In the genomic region with DNA sequence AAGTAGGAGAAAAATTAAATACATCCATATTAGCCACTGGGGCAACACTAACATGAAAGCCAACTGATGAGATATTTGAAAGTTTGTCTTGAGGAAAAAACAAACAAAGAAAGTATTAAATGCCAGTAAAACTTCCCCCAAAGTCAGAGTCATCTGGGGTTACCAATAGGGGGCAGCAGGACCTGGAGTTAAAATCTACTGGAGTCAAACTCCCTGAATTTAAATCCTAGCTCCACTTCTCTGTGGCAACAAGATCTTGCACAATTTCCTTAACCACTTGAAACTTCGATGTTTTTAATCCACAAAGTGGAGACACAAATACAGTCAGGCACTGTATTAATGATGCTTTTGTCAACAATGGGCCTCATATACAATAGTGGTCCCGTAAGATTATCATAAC, we compare ENCODE assay signal across 9 cellular contexts. TPM values are rescaled to one million over a fixed set of nuclear protein-coding genes. Genes with fewer than 3 reads are reported as not detected.
A peak's percentile ranks its signal among the peaks of the same experiment; 100 is the strongest.
DNase-seq lines count a peak whose midpoint lies in the region; ATAC-seq, FAIRE-seq and TF ChIP-seq lines count a peak whose summit lies in the region.
"Had no signal": no experiment of that assay in that cellular context is flagged by ENCODE, and none has a peak within 500 bp of the region (broad histone marks: within the 10 kb centered on the region; RNA-seq: fewer than 3 reads in every experiment).

No MANE protein-coding gene starts in this region.

- TF ChIP-seq CTCF in Loucy (conservative IDR thresholded peaks at IDR 0.05; ENCODE audit: low read length) (peak; percentile 84), bronchial epithelial cell (IDR thresholded peaks at IDR 0.05; ENCODE audit: insufficient read depth, low read length, severe bottlenecking) (peak; percentile 14)

- H2BK5ac ChIP-seq in mesendoderm (ENCODE audit: low read length), result no peak overlapping the region

- no peak overlapping the region for H4K8ac ChIP-seq in mesendoderm (ENCODE audit: low read depth, low read length)

- H3K9me2 ChIP-seq in Loucy (replicated peaks; ENCODE audit: low read depth, low read length), result no peaks in the 10 kb centered on the region

- H3K4me1 ChIP-seq in Loucy (ENCODE audit: insufficient read depth, low read length, poor library complexity, severe bottlenecking), result no peaks in the 10 kb centered on the region
- H3K4me1 ChIP-seq in mesendoderm (ENCODE audit: control insufficient read depth, low read depth, low read length), result no peaks in the 10 kb centered on the region

- H3K4ac ChIP-seq in mesendoderm (ENCODE audit: low read depth, low read length), result no peak overlapping the region

- H4K5ac ChIP-seq in mesendoderm (ENCODE audit: low read length), result no peak overlapping the region

- H2BK120ac ChIP-seq in mesendoderm (ENCODE audit: low read depth, low read length), result no peak overlapping the region

- no CpG with 5 or more reads among the region's 2 CpGs for WGBS in mesendoderm (ENCODE audit: extremely low coverage, insufficient coverage, low lambda C conversion rate)

- H3K9me3 ChIP-seq in Loucy (ENCODE audit: insufficient read depth, low read depth, low read length), result no peaks in the 10 kb centered on the region

- no peak overlapping the region for H3K23ac ChIP-seq in mesendoderm (ENCODE audit: low read length)

- H3K9ac ChIP-seq in Loucy (ENCODE audit: low read depth, low read length, poor library complexity, severe bottlenecking) (no peak overlapping the region), mesendoderm (ENCODE audit: low read length) (no peak overlapping the region)

- no peaks in the 10 kb centered on the region for H3K27me3 ChIP-seq in Loucy (ENCODE audit: insufficient read depth, low read length, poor library complexity, severe bottlenecking)
- H3K27me3 ChIP-seq in bronchial epithelial cell (ENCODE audit: control insufficient read depth, insufficient read depth, low read length), result no peaks in the 10 kb centered on the region
- no peaks in the 10 kb centered on the region for H3K27me3 ChIP-seq in mesendoderm (ENCODE audit: insufficient read depth, low read length, poor library complexity)

- no peak overlapping the region for H3K18ac ChIP-seq in mesendoderm (ENCODE audit: low read length)

- no peaks in the 10 kb centered on the region for H3K36me3 ChIP-seq in Loucy (ENCODE audit: insufficient read depth, low read length)
- no peaks in the 10 kb centered on the region for H3K36me3 ChIP-seq in bronchial epithelial cell (ENCODE audit: control insufficient read depth, insufficient read depth, low read length)
- H3K36me3 ChIP-seq in mesendoderm (ENCODE audit: control insufficient read depth, insufficient read depth, low read length), result no peaks in the 10 kb centered on the region

- ATAC-seq in GM18511 (IDR thresholded peaks at IDR 0.05; ENCODE audit: unreplicated experiment) (no peak), GM19324 (IDR thresholded peaks at IDR 0.05; ENCODE audit: low FRiP score, unreplicated experiment) (no peak)

- H3K4me3 ChIP-seq in Loucy (ENCODE audit: low read length, poor library complexity, severe bottlenecking), result no peak overlapping the region
- H3K4me3 ChIP-seq in bronchial epithelial cell (ENCODE audit: low read depth, low read length), result no peak overlapping the region
- no peak overlapping the region for H3K4me3 ChIP-seq in mesendoderm (ENCODE audit: low read length)
- H3K4me3 ChIP-seq: lung had no signal

- no peak overlapping the region for H3K27ac ChIP-seq in mesendoderm (ENCODE audit: low read depth, low read length)

- no peak overlapping the region for H2BK15ac ChIP-seq in mesendoderm (replicated peaks; ENCODE audit: low read depth)

- no peaks in the 10 kb centered on the region for H3F3A ChIP-seq in Loucy (ENCODE audit: low read depth)

- H3K4me2 ChIP-seq in Loucy (ENCODE audit: low read depth, low read length, poor library complexity, severe bottlenecking) (no peak overlapping the region), mesendoderm (ENCODE audit: low read length) (no peak overlapping the region)

- H3K79me1 ChIP-seq in mesendoderm (ENCODE audit: low read length), result no peaks in the 10 kb centered on the region

- H3K56ac ChIP-seq in mesendoderm (ENCODE audit: low read length), result no peak overlapping the region

- no peak overlapping the region for H2AK5ac ChIP-seq in mesendoderm (ENCODE audit: low read length)

- H3K79me2 ChIP-seq in Loucy (ENCODE audit: insufficient read depth, low read length), result no peaks in the 10 kb centered on the region
- no peaks in the 10 kb centered on the region for H3K79me2 ChIP-seq in mesendoderm (ENCODE audit: control insufficient read depth, insufficient read depth, low read length)

- no peaks in the 10 kb centered on the region for H4K20me1 ChIP-seq in Loucy (ENCODE audit: insufficient read depth, low read length, poor library complexity, severe bottlenecking)

- FAIRE-seq in bronchial epithelial cell (lab: Jason Lieb, UNC), result no peak

- H2AFZ ChIP-seq in Loucy (ENCODE audit: low read length), result 0 out of 2 replicates have a peak overlapping the region, but pooled peaks have one; percentile 20

- DNase-seq in Daoy (ENCODE audit: low read depth) (peak; percentile 26), bronchial epithelial cell (ENCODE audit: low read depth) (peak; percentile 20), mesendoderm (peak; percentile 37), NCI-H1436 treated with DMSO at 0.1 percent for 48 hours (lab: John Stamatoyannopoulos, UW) (no peak), NCI-H2196 (lab: John Stamatoyannopoulos, UW; ENCODE audit: unreplicated experiment) (no peak)

RNA-seq across cellular contexts. Expression of gene PLEKHG7, which starts 14.4 kb away (rescaled TPM):
- total RNA-seq in Daoy (2014; rRNA removed; shearing (Covaris generic)), result not detected in 2 replicates
- total RNA-seq in bronchial epithelial cell, result under 0.01 TPM in 1 of 2 replicates, not detected in the other
- not detected for polyA plus RNA-seq in mesendoderm (2013, experiment 1 of 2)
- polyA plus RNA-seq in mesendoderm (2013, experiment 2 of 2), result 0.01 TPM

Comparison
In these comparisons a context has a peak if more than half of its experiments do, and no peak if none do; other contexts are left out.
1. DNase-seq: peak in Daoy (single experiment), bronchial epithelial cell (single experiment) and mesendoderm (single experiment); none in NCI-H1436 treated with DMSO at 0.1 percent for 48 hours (single experiment) and NCI-H2196 (single experiment).